ENCODE assay signal across 9 cellular contexts in the genomic region with DNA sequence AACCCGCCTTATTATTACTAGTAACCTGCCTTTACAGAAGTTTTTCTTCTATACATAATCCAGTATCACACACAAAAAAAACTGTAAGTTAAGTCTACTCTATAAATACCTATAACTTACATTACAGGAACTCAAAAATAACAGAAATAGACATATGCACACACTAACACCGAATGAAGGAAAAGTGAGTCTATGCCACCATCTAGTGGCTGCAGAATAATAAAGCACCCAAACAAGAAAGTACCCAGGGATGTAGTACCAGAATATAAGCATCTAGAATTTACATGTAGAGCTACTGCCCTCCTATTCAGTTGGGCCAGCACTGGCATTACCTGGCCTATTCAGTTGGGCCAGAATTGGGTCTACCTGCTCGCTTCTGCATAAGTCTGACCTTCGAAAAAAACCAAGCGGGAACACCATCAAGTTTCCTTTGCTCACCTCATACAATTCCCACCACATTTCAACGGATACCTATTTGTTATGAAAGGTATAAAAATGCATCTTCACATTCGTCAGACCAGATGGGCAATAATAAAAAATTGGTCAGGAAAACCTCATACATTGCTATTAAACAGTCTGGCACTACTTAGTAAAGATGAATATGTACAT. TPM values are rescaled to one million over a fixed set of nuclear protein-coding genes. Genes with fewer than 3 reads are reported as not detected.
DNase-seq lines count a peak whose midpoint lies in the region; ATAC-seq and TF ChIP-seq lines count a peak whose summit lies in the region.
"Had no signal": no experiment of that assay in that cellular context is flagged by ENCODE, and none has a peak within 500 bp of the region (broad histone marks: within the 10 kb centered on the region; RNA-seq: fewer than 3 reads in every experiment).

No MANE protein-coding gene starts in this region.

- TF ChIP-seq CTCF in A673 (conservative IDR thresholded peaks at IDR 0.05; ENCODE audit: low read depth, low read length) (peak; percentile 79), OCI-LY7 (conservative IDR thresholded peaks at IDR 0.05; ENCODE audit: low read length) (peak; percentile 94), mammary epithelial cell (conservative IDR thresholded peaks at IDR 0.05 in 1 of 2, IDR thresholded peaks at IDR 0.05 in 1 of 2; ENCODE audit: extremely low read depth in 1 of 2, insufficient read depth in 1 of 2, low read depth in 1 of 2, low read length in 2 of 2) (peak; percentile 54 to 65), lower lobe of right lung (IDR thresholded peaks at IDR 0.05) (peak; percentile 78)

- no peak for ATAC-seq in lower lobe of right lung

- H3K9me3 ChIP-seq in A673 (ENCODE audit: low read depth, low read length, poor library complexity, severe bottlenecking) (no peaks in the 10 kb centered on the region), Karpas-422 (ENCODE audit: low read length) (no peaks in the 10 kb centered on the region), OCI-LY7 (ENCODE audit: low read length) (no peaks in the 10 kb centered on the region), mammary epithelial cell (replicated peaks; ENCODE audit: insufficient read depth, low read length) (no peaks in the 10 kb centered on the region), lower lobe of right lung (no peaks in the 10 kb centered on the region)

- H4K20me1 ChIP-seq in Karpas-422 (ENCODE audit: insufficient read depth, low read depth, low read length) (no peaks in the 10 kb centered on the region), OCI-LY7 (ENCODE audit: insufficient read depth, low read length) (no peaks in the 10 kb centered on the region), mammary epithelial cell (ENCODE audit: insufficient read depth, low read length) (no peaks in the 10 kb centered on the region)

- POLR2A ChIA-PET in A673 (lab: Charles Lee; ENCODE audit: low non-redundant PET) (no interaction called here), OCI-LY7 (lab: Charles Lee) (interaction anchor here (1.7 kb wide), 1 partner anchor 161 kb away, joined by 3 read pairs; no protein-coding TSS in a partner anchor)

- H3K4me1 ChIP-seq in A673 (ENCODE audit: insufficient read depth, low read length, poor library complexity, severe bottlenecking) (no peaks in the 10 kb centered on the region), Karpas-422 (ENCODE audit: low read length) (peaks cover 13% of the 10 kb centered on the region), OCI-LY7 (ENCODE audit: insufficient read depth, low read length, poor library complexity, severe bottlenecking) (peaks cover 26% of the 10 kb centered on the region), mammary epithelial cell (ENCODE audit: insufficient read depth, low read length) (peaks cover 7% of the 10 kb centered on the region), lower lobe of right lung (peaks cover 2% of the 10 kb centered on the region)

- peak; percentile 75 for DNase-seq in A673 (ENCODE audit: low spot score)
- peak; percentile 61 for DNase-seq in GM03348 (ENCODE audit: low spot score)
- peak; percentile 61 for DNase-seq in H7
- DNase-seq in Karpas-422 = peak; percentile 88
- peak; percentile 75 for DNase-seq in OCI-LY7 (ENCODE audit: low spot score)
- peak; percentile 58 for DNase-seq in mammary epithelial cell
- no peak for DNase-seq in lower lobe of right lung
- DNase-seq in NCI-H187 (lab: John Stamatoyannopoulos, UW) = no peak
- DNase-seq: left cardiac atrium had no signal

- H3K27me3 ChIP-seq in A673 (replicated peaks; ENCODE audit: insufficient read depth, low read depth, low read length, poor library complexity) = no peaks in the 10 kb centered on the region
- H3K27me3 ChIP-seq in H7 (ENCODE audit: control insufficient read depth, insufficient read depth, low read length) = no peaks in the 10 kb centered on the region
- no peaks in the 10 kb centered on the region for H3K27me3 ChIP-seq in Karpas-422 (ENCODE audit: low read length)
- H3K27me3 ChIP-seq in mammary epithelial cell (ENCODE audit: insufficient read depth, low read length) = no peaks in the 10 kb centered on the region
- H3K27me3 ChIP-seq in lower lobe of right lung (ENCODE audit: low read depth) = no peaks in the 10 kb centered on the region

- no TSS peak for BruUV-seq in A673 (replicated peaks; lab: Mats Ljungman, UMichigan)
- no TSS peak for BruUV-seq in OCI-LY7 (replicated peaks; lab: Mats Ljungman, UMichigan)
- BruUV-seq in mammary epithelial cell (replicated peaks; lab: Mats Ljungman, UMichigan) = no TSS peak

- 31% methylated on average over 7 of the region's 7 CpGs for WGBS in mammary epithelial cell (ENCODE audit: low coverage, missing lambda C conversion rate)

- intact Hi-C loops in A673 (cut with micrococcal nuclease; ENCODE audit: unreplicated experiment) = loop anchor here (5.0 kb wide), 1 partner anchor 246 kb away; no protein-coding TSS in a partner anchor
- intact Hi-C loops in OCI-LY7 (cut with micrococcal nuclease; ENCODE audit: unreplicated experiment) = loop anchor here (2.0 to 10.0 kb wide), 6 partner anchors 61 to 1346 kb away; a partner anchor contains a TSS
- intact Hi-C loops in mammary epithelial cell (cut with micrococcal nuclease) = loop anchor here (1.0 to 10.0 kb wide), 8 partner anchors 61 to 949 kb away; a partner anchor contains a TSS
- intact Hi-C loops in lower lobe of right lung (cut with DNase I) = no loop called here

- H3K9ac ChIP-seq in Karpas-422 (ENCODE audit: low read length) (no peak overlapping the region), mammary epithelial cell (ENCODE audit: insufficient read depth, low read length) (no peak overlapping the region)

- in situ Hi-C loops in mammary epithelial cell (cut with MboI; ENCODE audit: low sequenced_read_pairs in 2 of 2) = no loop called here

- H3K4me3 ChIP-seq in A673 (ENCODE audit: low read depth, low read length, poor library complexity, severe bottlenecking) = no peak overlapping the region
- no peak overlapping the region for H3K4me3 ChIP-seq in H7 (ENCODE audit: insufficient read depth, low read depth, low read length)
- H3K4me3 ChIP-seq in Karpas-422 (ENCODE audit: low read length) = no peak overlapping the region
- H3K4me3 ChIP-seq in OCI-LY7 (ENCODE audit: low read depth, low read length, poor library complexity, severe bottlenecking) = no peak overlapping the region
- H3K4me3 ChIP-seq in mammary epithelial cell (replicated peaks in 1 of 3; ENCODE audit: insufficient read depth in 1 of 3, low read depth in 2 of 3, low read length in 3 of 3) = no peak overlapping the region
- no peak overlapping the region for H3K4me3 ChIP-seq in lower lobe of right lung

- H3K36me3 ChIP-seq in A673 (ENCODE audit: insufficient read depth, low read length, poor library complexity, severe bottlenecking) = no peaks in the 10 kb centered on the region
- no peaks in the 10 kb centered on the region for H3K36me3 ChIP-seq in H7 (replicated peaks; ENCODE audit: control insufficient read depth, insufficient read depth, low read length)
- H3K36me3 ChIP-seq in Karpas-422 (ENCODE audit: insufficient read depth, low read length) = no peaks in the 10 kb centered on the region
- no peaks in the 10 kb centered on the region for H3K36me3 ChIP-seq in OCI-LY7 (ENCODE audit: insufficient read depth, low read length)
- no peaks in the 10 kb centered on the region for H3K36me3 ChIP-seq in mammary epithelial cell (ENCODE audit: insufficient read depth, low read length)
- no peaks in the 10 kb centered on the region for H3K36me3 ChIP-seq in lower lobe of right lung

- dilution Hi-C loops in mammary epithelial cell (cut with HindIII; ENCODE audit: low sequenced_read_pairs) = no loop called here

- H2AFZ ChIP-seq in Karpas-422 (ENCODE audit: low read length) (no peak overlapping the region), OCI-LY7 (ENCODE audit: low read length) (no peak overlapping the region), mammary epithelial cell (ENCODE audit: low read depth, low read length) (no peak overlapping the region)

- H3K27ac ChIP-seq in A673 (ENCODE audit: low read depth, low read length, poor library complexity, severe bottlenecking) (no peak overlapping the region), Karpas-422 (ENCODE audit: low read length) (no peak overlapping the region), OCI-LY7 (ENCODE audit: low read depth, low read length, poor library complexity, severe bottlenecking) (no peak overlapping the region), mammary epithelial cell (ENCODE audit: insufficient read depth, low read depth, low read length) (no peak overlapping the region), lower lobe of right lung (no peak overlapping the region)

- H3K4me2 ChIP-seq in Karpas-422 (ENCODE audit: low read depth, low read length, poor library complexity, severe bottlenecking) (no peak overlapping the region), OCI-LY7 (ENCODE audit: low read length) (no peak overlapping the region), mammary epithelial cell (ENCODE audit: insufficient read depth, low read depth, low read length) (no peak overlapping the region)

- H3K79me2 ChIP-seq in Karpas-422 (ENCODE audit: low read length) = no peaks in the 10 kb centered on the region; the same call in 1 of the 2 replicates
- H3K79me2 ChIP-seq in OCI-LY7 (ENCODE audit: insufficient read depth, low read depth, low read length) = peaks cover 17% of the 10 kb centered on the region; the same call in 1 of the 2 replicates
- H3K79me2 ChIP-seq in mammary epithelial cell (ENCODE audit: insufficient read depth, low read length) = peaks cover 7% of the 10 kb centered on the region

- H3K9me2 ChIP-seq in Karpas-422 (replicated peaks; ENCODE audit: insufficient read depth, low read length) (no peaks in the 10 kb centered on the region), OCI-LY7 (ENCODE audit: insufficient read depth, low read length) (no peaks in the 10 kb centered on the region)

- CTCF ChIA-PET in A673 (lab: Charles Lee) (no interaction called here), OCI-LY7 (lab: Charles Lee; ENCODE audit: unreplicated experiment) (no interaction called here), mammary epithelial cell (lab: Charles Lee; ENCODE audit: low non-redundant PET) (no interaction called here)

RNA-seq across cellular contexts. Expression of a gene that starts 4.0 kb away (rescaled TPM):
- total RNA-seq in A673 (2021) (13.6 and 14.7 TPM in 2 replicates), OCI-LY7 (2022) (24.3 and 25.2 TPM in 2 replicates), mammary epithelial cell (10 to 100 TPM; 19.2 to 50.2 TPM), lower lobe of right lung (25.6 TPM)
- total RNA-seq in H7 (2014; rRNA removed; shearing (Covaris generic)) = 19.0 and 20.4 TPM in 2 replicates
- 7.6 and 20.3 TPM in 2 replicates for total RNA-seq in Karpas-422 (2014; rRNA removed; shearing (Covaris generic); ENCODE audit: low replicate concordance)
- total RNA-seq in OCI-LY7 (2014; rRNA removed; shearing (Covaris generic)) = 20.2 and 25.2 TPM in 2 replicates
- 19.8 TPM for polyA plus RNA-seq in mammary epithelial cell
- polyA minus RNA-seq in mammary epithelial cell = 11.5 TPM

RNA-seq across cellular contexts. Expression of a gene that starts 20.4 kb away (rescaled TPM):
- total RNA-seq in A673 (2021) = 0.48 and 0.75 TPM in 2 replicates
- 0.59 and 0.81 TPM in 2 replicates for total RNA-seq in H7 (2014; rRNA removed; shearing (Covaris generic))
- total RNA-seq in Karpas-422 (2014; rRNA removed; shearing (Covaris generic); ENCODE audit: low replicate concordance) = 0.29 and 0.71 TPM in 2 replicates
- 0.28 and 0.31 TPM in 2 replicates for total RNA-seq in OCI-LY7 (2014; rRNA removed; shearing (Covaris generic))
- total RNA-seq in OCI-LY7 (2022) = 0.52 and 1.1 TPM in 2 replicates
- total RNA-seq in mammary epithelial cell = 1 to 10 TPM in 1 of 2 donors, under 1 TPM in 1; 0.52 to 3.7 TPM
- 0.23 TPM for polyA plus RNA-seq in mammary epithelial cell
- not detected for polyA minus RNA-seq in mammary epithelial cell
- 2.5 TPM for total RNA-seq in lower lobe of right lung

RNA-seq across cellular contexts. Expression of a gene that starts 49.2 kb away (rescaled TPM):
- total RNA-seq in A673 (2021) = not detected in 2 replicates
- not detected in 2 replicates for total RNA-seq in H7 (2014; rRNA removed; shearing (Covaris generic))
- not detected in 2 replicates for total RNA-seq in Karpas-422 (2014; rRNA removed; shearing (Covaris generic); ENCODE audit: low replicate concordance)
- total RNA-seq in OCI-LY7 (2014; rRNA removed; shearing (Covaris generic)) = not detected in 2 replicates
- total RNA-seq in OCI-LY7 (2022) = not detected in 2 replicates
- total RNA-seq in mammary epithelial cell = not detected
- not detected for polyA plus RNA-seq in mammary epithelial cell
- polyA minus RNA-seq in mammary epithelial cell = not detected
- not detected for total RNA-seq in lower lobe of right lung
- total RNA-seq: left cardiac atrium had no signal

Comparison
In these comparisons a context has a peak if more than half of its experiments do, and no peak if none do; other contexts are left out.
1. DNase-seq: peak in A673 (single experiment), GM03348 (single experiment), H7 (single experiment), Karpas-422 (single experiment), OCI-LY7 (single experiment) and mammary epithelial cell (single experiment); none in lower lobe of right lung (single experiment) and NCI-H187 (0 of 2).
2. Peak in every context shown above with its lines, with median percentiles within 50 percentile points of each other: CTCF ChIP-seq.